In the genomic region with DNA sequence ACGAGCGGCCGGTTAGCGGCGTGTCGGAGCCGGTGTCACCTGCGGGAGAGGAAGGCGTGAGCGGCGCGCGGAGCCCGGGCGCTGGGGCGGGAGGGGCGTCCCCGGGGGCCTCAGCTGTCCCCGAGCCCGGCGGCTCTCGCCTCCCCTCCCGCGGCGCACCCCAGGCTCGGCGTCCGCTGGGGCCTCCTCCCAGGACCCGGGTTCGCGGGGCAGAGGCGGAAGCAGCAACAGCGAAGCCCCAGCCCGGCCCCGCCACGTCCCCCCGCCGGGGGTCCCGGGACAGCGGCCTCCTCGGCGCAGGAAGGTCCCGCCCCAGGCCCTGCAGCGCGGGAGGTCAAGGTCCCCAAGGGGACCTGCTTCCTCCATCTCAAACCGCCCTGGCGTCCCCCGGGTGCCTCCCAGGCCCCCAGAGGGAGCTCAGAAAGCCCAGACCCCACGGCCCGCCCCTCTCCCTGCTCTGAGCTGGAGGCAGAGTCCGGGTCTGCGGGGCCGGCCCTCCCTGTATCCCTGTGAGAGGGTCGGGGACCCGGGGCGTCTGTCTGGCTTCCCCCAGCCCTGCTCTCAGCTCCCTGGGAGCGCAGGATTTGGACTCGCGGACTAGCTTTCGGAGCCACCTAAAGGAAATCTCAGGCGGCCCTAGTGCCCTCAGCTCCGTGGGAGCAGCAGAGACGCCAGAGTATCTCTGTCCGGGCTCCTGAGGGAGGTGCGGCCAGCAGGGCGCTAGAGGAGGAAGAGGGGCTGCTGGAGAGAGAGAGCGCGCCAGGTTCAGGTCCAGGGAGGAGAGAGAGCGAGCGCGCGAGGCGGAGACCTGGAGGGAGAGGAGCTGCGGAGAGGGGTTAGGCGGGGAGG, we compare ENCODE assay signal across 8 cellular contexts. TPM values are rescaled to one million over a fixed set of nuclear protein-coding genes. Genes with fewer than 3 reads are reported as not detected.
DNase-seq lines count a peak whose midpoint lies in the region; ATAC-seq and TF ChIP-seq lines count a peak whose summit lies in the region.

No MANE protein-coding gene starts in this region.

- H3K27me3 ChIP-seq in parathyroid adenoma (ENCODE audit: control insufficient read depth, insufficient read depth, low read length) = no peaks in the 10 kb centered on the region

- peak overlapping the region; percentile 21 for H3K9ac ChIP-seq in parathyroid adenoma

- DNase-seq in AG09309 (ENCODE audit: low read depth) (peak; percentile 3), NCI-H526 treated with DMSO at 0.1 percent for 48 hours (lab: John Stamatoyannopoulos, UW) (peak; percentile 14), Right ventricle myocardium inferior (ENCODE audit: missing footprints) (peak; percentile 63), epidermal melanocyte (ENCODE audit: insufficient read length, low spot score) (no peak)

- H3K4me1 ChIP-seq in parathyroid adenoma = peaks cover 4% of the 10 kb centered on the region

- no peaks in the 10 kb centered on the region for H3K9me3 Mint-ChIP-seq in activated naive CD4-positive, alpha-beta T cell treated with anti-CD3 and anti-CD28 coated beads, Interleukin-2, amount 50 U/mL, for 24 hours

- peaks cover 2% of the 10 kb centered on the region for H3K36me3 Mint-ChIP-seq in activated naive CD4-positive, alpha-beta T cell treated with anti-CD3 and anti-CD28 coated beads, Interleukin-2, amount 50 U/mL, for 24 hours

- H3K4me3 Mint-ChIP-seq in activated naive CD4-positive, alpha-beta T cell treated with anti-CD3 and anti-CD28 coated beads, Interleukin-2, amount 50 U/mL, for 24 hours = peak overlapping the region; percentile 89

- H3K4me1 Mint-ChIP-seq in activated naive CD4-positive, alpha-beta T cell treated with anti-CD3 and anti-CD28 coated beads, Interleukin-2, amount 50 U/mL, for 24 hours = peaks cover 18% of the 10 kb centered on the region

- ATAC-seq in GM18907 (IDR thresholded peaks at IDR 0.05; ENCODE audit: unreplicated experiment) (peak; percentile 31), HG03066 (IDR thresholded peaks at IDR 0.05; ENCODE audit: low read depth, unreplicated experiment) (peak; percentile 41), Right ventricle myocardium inferior (peak; percentile 21)

- H3K4me3 ChIP-seq in AG09309 (ENCODE audit: control insufficient read depth, low read depth, low read length) (peak overlapping the region; percentile 86), parathyroid adenoma (ENCODE audit: low read depth, low read length) (peak overlapping the region; percentile 71)

- H3K4me2 ChIP-seq in parathyroid adenoma (ENCODE audit: low read length) = peak overlapping the region; percentile 86

- peaks cover 3% of the 10 kb centered on the region for H3K27me3 Mint-ChIP-seq in activated naive CD4-positive, alpha-beta T cell treated with anti-CD3 and anti-CD28 coated beads, Interleukin-2, amount 50 U/mL, for 24 hours

- TF ChIP-seq CTCF in AG09309 (IDR thresholded peaks at IDR 0.05; ENCODE audit: control insufficient read depth, insufficient read depth, low read depth, low read length, missing control alignments) (no peak), parathyroid adenoma (IDR thresholded peaks at IDR 0.05) (no peak)

- peak overlapping the region; percentile 41 for H3K27ac Mint-ChIP-seq in activated naive CD4-positive, alpha-beta T cell treated with anti-CD3 and anti-CD28 coated beads, Interleukin-2, amount 50 U/mL, for 24 hours

- no peaks in the 10 kb centered on the region for H3K9me3 ChIP-seq in parathyroid adenoma (ENCODE audit: control insufficient read depth, low read length)

- H3K79me2 ChIP-seq in parathyroid adenoma = no peaks in the 10 kb centered on the region

- H2AFZ ChIP-seq in parathyroid adenoma = peak overlapping the region; percentile 94

- no peaks in the 10 kb centered on the region for H3K36me3 ChIP-seq in parathyroid adenoma (ENCODE audit: control insufficient read depth, insufficient read depth, low read length)

- intact Hi-C loops in Right ventricle myocardium inferior (cut with DNase I) = loop anchor here (5.0 kb wide), 2 partner anchors 256 to 419 kb away; a partner anchor contains a TSS

- peak overlapping the region; percentile 33 for H3K27ac ChIP-seq in parathyroid adenoma

RNA-seq across cellular contexts. Expression of a gene that starts 30.6 kb away (rescaled TPM):
- 47.3 TPM for total RNA-seq in Right ventricle myocardium inferior

RNA-seq across cellular contexts. Expression of a gene that starts 50.7 kb away (rescaled TPM):
- total RNA-seq in Right ventricle myocardium inferior = 1.1 TPM
